1 cellular context compared by ENCODE assay signal in the genomic region with DNA sequence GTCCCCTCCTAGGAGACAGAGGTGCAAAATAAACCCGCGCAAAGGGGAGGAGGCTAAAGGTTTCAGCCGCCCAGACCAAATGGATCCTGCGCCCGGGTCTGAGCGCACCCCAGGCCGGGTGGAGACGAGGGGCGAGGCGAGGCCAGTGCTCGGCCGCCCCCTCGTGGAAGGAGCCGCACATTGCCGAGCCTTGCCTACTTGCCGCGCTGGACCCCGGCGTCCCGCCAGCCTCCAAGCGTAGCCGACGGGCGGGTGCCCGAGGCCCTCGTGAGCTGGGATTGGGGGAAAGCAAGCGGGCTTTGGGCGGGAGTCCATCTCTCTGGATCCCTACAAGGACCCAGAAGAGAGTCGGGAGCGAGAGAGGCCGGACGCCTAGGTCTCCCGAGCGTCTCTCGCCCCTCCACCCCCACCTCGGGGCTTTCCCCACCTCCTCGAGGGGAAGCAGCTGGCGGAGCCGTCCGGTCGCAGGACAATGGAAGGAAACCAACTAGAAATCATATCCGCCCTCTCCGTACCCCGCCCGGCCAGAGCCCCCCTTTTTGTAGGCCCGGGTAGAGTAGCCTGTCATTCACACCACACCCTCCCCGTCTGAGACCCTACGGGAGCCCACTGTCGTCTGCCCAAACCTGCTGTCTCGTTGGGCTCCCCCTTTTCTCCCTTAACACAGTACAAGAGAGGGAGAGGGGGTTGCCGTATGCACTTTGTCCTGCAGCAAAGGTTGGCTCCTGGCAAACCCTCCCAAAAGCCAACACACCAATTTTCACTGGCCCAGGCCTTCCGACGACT.
TF ChIP-seq lines count a peak whose summit lies in the region.

No MANE protein-coding gene starts in this region.

TF ChIP-seq in HEK293, 187 proteins besides CTCF, POLR2A, EP300 and RAD21 (continued from another document):
- TF ChIP-seq, protein P1, sequence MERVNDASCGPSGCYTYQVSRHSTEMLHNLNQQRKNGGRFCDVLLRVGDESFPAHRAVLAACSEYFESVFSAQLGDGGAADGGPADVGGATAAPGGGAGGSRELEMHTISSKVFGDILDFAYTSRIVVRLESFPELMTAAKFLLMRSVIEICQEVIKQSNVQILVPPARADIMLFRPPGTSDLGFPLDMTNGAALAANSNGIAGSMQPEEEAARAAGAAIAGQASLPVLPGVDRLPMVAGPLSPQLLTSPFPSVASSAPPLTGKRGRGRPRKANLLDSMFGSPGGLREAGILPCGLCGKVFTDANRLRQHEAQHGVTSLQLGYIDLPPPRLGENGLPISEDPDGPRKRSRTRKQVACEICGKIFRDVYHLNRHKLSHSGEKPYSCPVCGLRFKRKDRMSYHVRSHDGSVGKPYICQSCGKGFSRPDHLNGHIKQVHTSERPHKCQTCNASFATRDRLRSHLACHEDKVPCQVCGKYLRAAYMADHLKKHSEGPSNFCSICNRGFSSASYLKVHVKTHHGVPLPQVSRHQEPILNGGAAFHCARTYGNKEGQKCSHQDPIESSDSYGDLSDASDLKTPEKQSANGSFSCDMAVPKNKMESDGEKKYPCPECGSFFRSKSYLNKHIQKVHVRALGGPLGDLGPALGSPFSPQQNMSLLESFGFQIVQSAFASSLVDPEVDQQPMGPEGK (tag by site-specific recombination; IDR thresholded peaks at IDR 0.05), result peak; percentile 43; the same call in 1 of the 2 replicates
- 0 out of 2 replicates have a peak, but pooled peaks have one; percentile 16 for TF ChIP-seq ZNF596 (tag by site-specific recombination; IDR thresholded peaks at IDR 0.05)
- TF ChIP-seq ZNF335 (tag by site-specific recombination; conservative IDR thresholded peaks at IDR 0.05), result peak; percentile 32; the same call in 1 of the 2 replicates
- TF ChIP-seq ZEB2 (tag by site-specific recombination; IDR thresholded peaks at IDR 0.05), result 0 out of 2 replicates have a peak, but pooled peaks have one; percentile 16
- peak; percentile 89 for TF ChIP-seq ZBTB10 (tag by site-specific recombination; IDR thresholded peaks at IDR 0.05)
- no peak for TF ChIP-seq ZNF121 (tag by site-specific recombination; IDR thresholded peaks at IDR 0.05)
- peak; percentile 73 for TF ChIP-seq ZNF654 (tag by site-specific recombination; IDR thresholded peaks at IDR 0.05; ENCODE audit: low read depth)
- peak; percentile 37; the same call in 1 of the 2 replicates for TF ChIP-seq ZNF76 (tag by site-specific recombination; IDR thresholded peaks at IDR 0.05; ENCODE audit: borderline replicate concordance, low read depth)
- peak; percentile 75 for TF ChIP-seq ZNF777 (tag by site-specific recombination; IDR thresholded peaks at IDR 0.05; ENCODE audit: borderline replicate concordance)
- TF ChIP-seq HIC1 (tag by site-specific recombination; IDR thresholded peaks at IDR 0.05), result no peak
- no peak for TF ChIP-seq ZBTB7A (tag by site-specific recombination; IDR thresholded peaks at IDR 0.05; ENCODE audit: low read depth)
- TF ChIP-seq ZBTB17 (tag by site-specific recombination; IDR thresholded peaks at IDR 0.05), result peak; percentile 49; the same call in 1 of the 2 replicates
- 0 out of 2 replicates have a peak, but pooled peaks have one; percentile 21 for TF ChIP-seq IKZF3 (tag by site-specific recombination; IDR thresholded peaks at IDR 0.05)
- TF ChIP-seq, protein P2, sequence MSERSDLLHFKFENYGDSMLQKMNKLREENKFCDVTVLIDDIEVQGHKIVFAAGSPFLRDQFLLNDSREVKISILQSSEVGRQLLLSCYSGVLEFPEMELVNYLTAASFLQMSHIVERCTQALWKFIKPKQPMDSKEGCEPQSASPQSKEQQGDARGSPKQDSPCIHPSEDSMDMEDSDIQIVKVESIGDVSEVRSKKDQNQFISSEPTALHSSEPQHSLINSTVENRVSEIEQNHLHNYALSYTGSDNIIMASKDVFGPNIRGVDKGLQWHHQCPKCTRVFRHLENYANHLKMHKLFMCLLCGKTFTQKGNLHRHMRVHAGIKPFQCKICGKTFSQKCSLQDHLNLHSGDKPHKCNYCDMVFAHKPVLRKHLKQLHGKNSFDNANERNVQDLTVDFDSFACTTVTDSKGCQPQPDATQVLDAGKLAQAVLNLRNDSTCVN (tag by site-specific recombination; optimal IDR thresholded peaks at IDR 0.05), result peak; percentile 66
- TF ChIP-seq KLF1 (tag by site-specific recombination; IDR thresholded peaks at IDR 0.05), result peak; percentile 9; the same call in 1 of the 2 replicates
- TF ChIP-seq, protein P3, sequence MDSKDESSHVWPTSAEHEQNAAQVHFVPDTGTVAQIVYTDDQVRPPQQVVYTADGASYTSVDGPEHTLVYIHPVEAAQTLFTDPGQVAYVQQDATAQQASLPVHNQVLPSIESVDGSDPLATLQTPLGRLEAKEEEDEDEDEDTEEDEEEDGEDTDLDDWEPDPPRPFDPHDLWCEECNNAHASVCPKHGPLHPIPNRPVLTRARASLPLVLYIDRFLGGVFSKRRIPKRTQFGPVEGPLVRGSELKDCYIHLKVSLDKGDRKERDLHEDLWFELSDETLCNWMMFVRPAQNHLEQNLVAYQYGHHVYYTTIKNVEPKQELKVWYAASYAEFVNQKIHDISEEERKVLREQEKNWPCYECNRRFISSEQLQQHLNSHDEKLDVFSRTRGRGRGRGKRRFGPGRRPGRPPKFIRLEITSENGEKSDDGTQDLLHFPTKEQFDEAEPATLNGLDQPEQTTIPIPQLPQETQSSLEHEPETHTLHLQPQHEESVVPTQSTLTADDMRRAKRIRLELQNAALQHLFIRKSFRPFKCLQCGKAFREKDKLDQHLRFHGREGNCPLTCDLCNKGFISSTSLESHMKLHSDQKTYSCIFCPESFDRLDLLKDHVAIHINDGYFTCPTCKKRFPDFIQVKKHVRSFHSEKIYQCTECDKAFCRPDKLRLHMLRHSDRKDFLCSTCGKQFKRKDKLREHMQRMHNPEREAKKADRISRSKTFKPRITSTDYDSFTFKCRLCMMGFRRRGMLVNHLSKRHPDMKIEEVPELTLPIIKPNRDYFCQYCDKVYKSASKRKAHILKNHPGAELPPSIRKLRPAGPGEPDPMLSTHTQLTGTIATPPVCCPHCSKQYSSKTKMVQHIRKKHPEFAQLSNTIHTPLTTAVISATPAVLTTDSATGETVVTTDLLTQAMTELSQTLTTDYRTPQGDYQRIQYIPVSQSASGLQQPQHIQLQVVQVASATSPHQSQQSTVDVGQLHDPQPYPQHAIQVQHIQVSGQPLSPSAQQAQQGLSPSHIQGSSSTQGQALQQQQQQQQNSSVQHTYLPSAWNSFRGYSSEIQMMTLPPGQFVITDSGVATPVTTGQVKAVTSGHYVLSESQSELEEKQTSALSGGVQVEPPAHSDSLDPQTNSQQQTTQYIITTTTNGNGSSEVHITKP (tag by site-specific recombination; IDR thresholded peaks at IDR 0.05), result peak; percentile 27; the same call in 1 of the 2 replicates
- TF ChIP-seq ZNF341 (tag by site-specific recombination; IDR thresholded peaks at IDR 0.05; ENCODE audit: low read depth), result no peak
- TF ChIP-seq KLF8 (tag by site-specific recombination; IDR thresholded peaks at IDR 0.05), result peak; percentile 64; the same call in 1 of the 2 replicates
- TF ChIP-seq SP2 (tag by site-specific recombination; IDR thresholded peaks at IDR 0.05), result peak; percentile 7
- TF ChIP-seq ZNF660 (tag by site-specific recombination; IDR thresholded peaks at IDR 0.05), result 0 out of 2 replicates have a peak, but pooled peaks have one; percentile 58
- TF ChIP-seq, protein P4, sequence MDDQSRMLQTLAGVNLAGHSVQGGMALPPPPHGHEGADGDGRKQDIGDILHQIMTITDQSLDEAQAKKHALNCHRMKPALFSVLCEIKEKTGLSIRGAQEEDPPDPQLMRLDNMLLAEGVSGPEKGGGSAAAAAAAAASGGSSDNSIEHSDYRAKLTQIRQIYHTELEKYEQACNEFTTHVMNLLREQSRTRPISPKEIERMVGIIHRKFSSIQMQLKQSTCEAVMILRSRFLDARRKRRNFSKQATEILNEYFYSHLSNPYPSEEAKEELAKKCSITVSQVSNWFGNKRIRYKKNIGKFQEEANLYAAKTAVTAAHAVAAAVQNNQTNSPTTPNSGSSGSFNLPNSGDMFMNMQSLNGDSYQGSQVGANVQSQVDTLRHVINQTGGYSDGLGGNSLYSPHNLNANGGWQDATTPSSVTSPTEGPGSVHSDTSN (CRISPR knock-in tag; IDR thresholded peaks at IDR 0.05), result peak; percentile 76; the same call in 1 of the 2 replicates
- TF ChIP-seq ZNF677 (tag by site-specific recombination; IDR thresholded peaks at IDR 0.05), result no peak
- 0 out of 2 replicates have a peak, but pooled peaks have one; percentile 40 for TF ChIP-seq ZNF561 (tag by site-specific recombination; IDR thresholded peaks at IDR 0.05; ENCODE audit: borderline replicate concordance)
- TF ChIP-seq ZNF704 (tag by site-specific recombination; IDR thresholded peaks at IDR 0.05), result no peak
- TF ChIP-seq OSR2 (tag by site-specific recombination; IDR thresholded peaks at IDR 0.05), result no peak
- peak; percentile 50 for TF ChIP-seq SP3 (tag by site-specific recombination; IDR thresholded peaks at IDR 0.05)
- TF ChIP-seq, protein P5, sequence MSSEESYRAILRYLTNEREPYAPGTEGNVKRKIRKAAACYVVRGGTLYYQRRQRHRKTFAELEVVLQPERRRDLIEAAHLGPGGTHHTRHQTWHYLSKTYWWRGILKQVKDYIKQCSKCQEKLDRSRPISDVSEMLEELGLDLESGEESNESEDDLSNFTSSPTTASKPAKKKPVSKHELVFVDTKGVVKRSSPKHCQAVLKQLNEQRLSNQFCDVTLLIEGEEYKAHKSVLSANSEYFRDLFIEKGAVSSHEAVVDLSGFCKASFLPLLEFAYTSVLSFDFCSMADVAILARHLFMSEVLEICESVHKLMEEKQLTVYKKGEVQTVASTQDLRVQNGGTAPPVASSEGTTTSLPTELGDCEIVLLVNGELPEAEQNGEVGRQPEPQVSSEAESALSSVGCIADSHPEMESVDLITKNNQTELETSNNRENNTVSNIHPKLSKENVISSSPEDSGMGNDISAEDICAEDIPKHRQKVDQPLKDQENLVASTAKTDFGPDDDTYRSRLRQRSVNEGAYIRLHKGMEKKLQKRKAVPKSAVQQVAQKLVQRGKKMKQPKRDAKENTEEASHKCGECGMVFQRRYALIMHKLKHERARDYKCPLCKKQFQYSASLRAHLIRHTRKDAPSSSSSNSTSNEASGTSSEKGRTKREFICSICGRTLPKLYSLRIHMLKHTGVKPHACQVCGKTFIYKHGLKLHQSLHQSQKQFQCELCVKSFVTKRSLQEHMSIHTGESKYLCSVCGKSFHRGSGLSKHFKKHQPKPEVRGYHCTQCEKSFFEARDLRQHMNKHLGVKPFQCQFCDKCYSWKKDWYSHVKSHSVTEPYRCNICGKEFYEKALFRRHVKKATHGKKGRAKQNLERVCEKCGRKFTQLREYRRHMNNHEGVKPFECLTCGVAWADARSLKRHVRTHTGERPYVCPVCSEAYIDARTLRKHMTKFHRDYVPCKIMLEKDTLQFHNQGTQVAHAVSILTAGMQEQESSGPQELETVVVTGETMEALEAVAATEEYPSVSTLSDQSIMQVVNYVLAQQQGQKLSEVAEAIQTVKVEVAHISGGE (tag by site-specific recombination; conservative IDR thresholded peaks at IDR 0.05; ENCODE audit: low read depth), result no peak
- peak; percentile 39; the same call in 1 of the 2 replicates for TF ChIP-seq ZBTB8A (tag by site-specific recombination; IDR thresholded peaks at IDR 0.05)
